ENCODE assay signal across 11 cellular contexts in the genomic region with DNA sequence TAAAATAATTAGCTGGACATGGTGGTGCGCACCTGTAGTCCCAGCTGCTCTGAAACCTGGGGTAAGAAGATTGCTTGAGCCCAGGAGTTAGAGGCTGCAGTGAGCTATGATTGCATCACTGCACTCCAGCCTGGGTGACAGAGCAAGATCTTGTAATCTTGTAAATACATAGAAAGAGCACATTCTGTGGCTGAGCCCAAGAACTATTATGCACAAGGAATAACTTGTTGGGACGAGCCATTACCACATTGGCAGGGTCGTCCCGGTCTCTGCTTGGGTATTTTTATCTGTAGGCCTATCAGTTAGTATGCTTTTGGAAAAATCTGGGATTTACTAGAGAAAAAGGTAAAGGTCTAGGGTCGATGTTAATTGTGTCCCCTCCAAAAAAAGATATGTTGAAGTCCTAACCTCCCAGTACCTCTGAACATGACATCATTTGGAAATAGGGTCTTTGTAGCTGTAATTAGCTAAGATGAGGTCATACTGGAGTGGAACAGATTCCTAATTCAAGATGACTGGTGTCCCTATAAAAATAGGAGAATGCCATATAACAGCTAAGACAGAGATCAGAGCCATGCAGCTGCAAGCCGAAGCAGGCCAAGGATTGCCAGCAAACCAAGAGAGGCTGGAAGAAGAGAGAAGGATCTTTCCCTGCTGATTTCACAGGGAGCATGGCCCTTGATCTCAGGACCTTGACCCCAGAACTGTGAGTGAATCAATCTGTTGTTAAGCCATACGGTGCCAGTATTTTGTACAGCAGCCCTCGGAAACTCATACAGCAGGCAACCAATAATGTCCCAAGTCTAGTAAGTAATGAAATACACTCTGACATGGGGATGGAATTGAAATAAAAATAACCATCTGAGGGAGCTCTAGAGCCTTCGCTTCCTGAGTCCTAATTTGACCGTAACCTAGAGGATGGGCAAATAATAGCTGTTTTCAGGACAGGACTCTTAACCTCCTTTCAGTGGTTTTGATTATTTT. TPM values are rescaled to one million over a fixed set of nuclear protein-coding genes. Genes with fewer than 3 reads are reported as not detected.
DNase-seq lines count a peak whose midpoint lies in the region; ATAC-seq and TF ChIP-seq lines count a peak whose summit lies in the region.
"Had no signal": no experiment of that assay in that cellular context is flagged by ENCODE, and none has a peak within 500 bp of the region (broad histone marks: within the 10 kb centered on the region; RNA-seq: fewer than 3 reads in every experiment).

No MANE protein-coding gene starts in this region.

- DNase-seq in AG08396 (ENCODE audit: low spot score), result peak; percentile 27
- no peak for DNase-seq in HFF-Myc (ENCODE audit: extremely low read depth, low read depth)
- peak; percentile 48 for DNase-seq in amniotic epithelial cell (ENCODE audit: low read depth)
- DNase-seq in left kidney (ENCODE audit: low read depth, low spot score), result peak; percentile 29
- DNase-seq in stomach, result no peak
- DNase-seq in COR-L47 (lab: John Stamatoyannopoulos, UW), result no peak
- DNase-seq: activated CD4-positive, alpha-beta T cell treated with anti-CD3 and anti-CD28 coated beads, Interleukin-2, amount 50 U/mL, for 48 hours; NCI-H187 had no signal

- intact Hi-C loops in stomach (cut with DNase I; ENCODE audit: low total_unique reads), result no loop called here

- 69 to 79% (median 78%) methylated on average over 10 of the region's 10 CpGs for WGBS in stomach, 5 donors

- H3K27me3 ChIP-seq in stomach, result peaks cover 0 to 5% (median 0%) of the 10 kb centered on the region in 3 donors

- no peaks in the 10 kb centered on the region for H3K36me3 ChIP-seq in stomach

- ATAC-seq in HG03108 (IDR thresholded peaks at IDR 0.05; ENCODE audit: unreplicated experiment) (no peak), HG03039 (IDR thresholded peaks at IDR 0.05; ENCODE audit: unreplicated experiment) (no peak)

- no peak overlapping the region for H3K27ac ChIP-seq in stomach
- H3K27ac ChIP-seq: parathyroid adenoma had no signal

- no peak for TF ChIP-seq EP300 in stomach (IDR thresholded peaks at IDR 0.05)

- no peaks in the 10 kb centered on the region for H3K9me3 ChIP-seq in stomach

- TF ChIP-seq POLR2A in stomach (IDR thresholded peaks at IDR 0.05), result no peak

- H3K4me3 ChIP-seq in HFF-Myc (replicated peaks; ENCODE audit: low read depth, low read length) (no peak overlapping the region), stomach (no peak overlapping the region)

- H3K4me1 ChIP-seq in stomach, result no peaks in the 10 kb centered on the region
- H3K4me1 ChIP-seq: parathyroid adenoma had no signal

- TF ChIP-seq CTCF in HFF-Myc (IDR thresholded peaks at IDR 0.05; ENCODE audit: low read depth, low read length, missing control alignments), result peak; percentile 27
- peak in 1 of 7 experiments; percentile 8 for TF ChIP-seq CTCF in stomach (IDR thresholded peaks at IDR 0.05)

RNA-seq across cellular contexts. Expression of gene CLYBL, which starts 28.3 kb away (rescaled TPM):
- 1 to 10 TPM in 4 of 5 donors, not detected in 1; 2.3 to 5.8 (median 3.4) TPM for total RNA-seq in stomach
- polyA plus RNA-seq in stomach, result 1 to 10 TPM; 1.1 to 8.4 (median 6.7) TPM

Comparison
In these comparisons a context has a peak if more than half of its experiments do, and no peak if none do; other contexts are left out.
1. DNase-seq: peak in AG08396 (single experiment), amniotic epithelial cell (single experiment) and left kidney (single experiment); none in HFF-Myc (single experiment), stomach (single experiment) and COR-L47 (single experiment).